21 cellular contexts compared by ENCODE assay signal in genomic region chr11:24773326-24773725, GRCh38.
DNase-seq lines count a peak whose midpoint lies in the region; ATAC-seq, FAIRE-seq and TF ChIP-seq lines count a peak whose summit lies in the region.
"Had no signal": no experiment of that assay in that cellular context is flagged by ENCODE, and none has a peak within 500 bp of the region (broad histone marks: within the 10 kb centered on the region; RNA-seq: fewer than 3 reads in every experiment).

No MANE protein-coding gene starts in this region.

- no peaks in the 10 kb centered on the region for H3K4me1 ChIP-seq in keratinocyte (ENCODE audit: control insufficient read depth, extremely low read depth, insufficient read depth, low read length)

- H3K36me3 ChIP-seq in keratinocyte (ENCODE audit: control insufficient read depth in 2 of 2, extremely low read depth in 1 of 2, insufficient read depth in 2 of 2, low read length in 2 of 2), result no peaks in the 10 kb centered on the region

- DNase-seq in EL, result peak; percentile 4
- DNase-seq in NCI-H226, result peak; percentile 14
- DNase-seq in epithelial cell of esophagus (ENCODE audit: low read depth), result peak; percentile 82
- DNase-seq in keratinocyte (ENCODE audit: low read depth, low spot score), result peak; percentile 46
- DNase-seq in AG08396 (ENCODE audit: low spot score), result no peak
- DNase-seq in glomerular visceral epithelial cell (ENCODE audit: extremely low spot score), result no peak
- DNase-seq: ACHN; AML-193; CD4-positive, alpha-beta T cell; DMS 273 treated with DMSO at 0.1 percent for 48 hours; DND-41; GM23248; HCEC 1CT; KBM-7 had no signal

- dilution Hi-C loops in keratinocyte (cut with MboI; ENCODE audit: extremely low pct_ligation_motif_present, low sequenced_read_pairs), result no loop called here

- ATAC-seq in HG02623 (IDR thresholded peaks at IDR 0.05; ENCODE audit: unreplicated experiment) (no peak), GM18519 (IDR thresholded peaks at IDR 0.05; ENCODE audit: low FRiP score, unreplicated experiment) (no peak)
- ATAC-seq: HepG2 had no signal

- no peaks in the 10 kb centered on the region for H3K9me3 ChIP-seq in keratinocyte (ENCODE audit: control insufficient read depth, low read depth, low read length)

- H4K20me1 ChIP-seq in keratinocyte (ENCODE audit: control insufficient read depth, extremely low read depth, insufficient read depth, low read length), result no peaks in the 10 kb centered on the region

- H3K9ac ChIP-seq in keratinocyte (ENCODE audit: control insufficient read depth, extremely low read depth, insufficient read depth, low read length), result no peak overlapping the region
- H3K9ac ChIP-seq: GM23248 had no signal

- H3K4me3 ChIP-seq in epithelial cell of esophagus (ENCODE audit: low read length), result no peak overlapping the region
- H3K4me3 ChIP-seq in keratinocyte (ENCODE audit: control insufficient read depth in 2 of 3, extremely low read depth in 1 of 3, insufficient read depth in 2 of 3, low read depth in 1 of 3, low read length in 3 of 3), result no peak overlapping the region
- H3K4me3 ChIP-seq: GM23248 had no signal

- no peak overlapping the region for H2AFZ ChIP-seq in keratinocyte (ENCODE audit: control insufficient read depth, low read length)
- H2AFZ ChIP-seq: GM23248 had no signal

- H3K27ac ChIP-seq in keratinocyte (ENCODE audit: control insufficient read depth, insufficient read depth, low read length), result no peak overlapping the region
- H3K27ac ChIP-seq: C4-2B, GM23248 had no signal

- no peaks in the 10 kb centered on the region for H3K9me1 ChIP-seq in keratinocyte (ENCODE audit: control insufficient read depth, extremely low read depth, insufficient read depth, low read length)

- TF ChIP-seq CTCF in epithelial cell of esophagus (IDR thresholded peaks at IDR 0.05; ENCODE audit: insufficient read depth, low read depth, low read length, missing control alignments) (no peak), keratinocyte (optimal IDR thresholded peaks at IDR 0.05 in 1 of 3, IDR thresholded peaks at IDR 0.05 in 1 of 3, conservative IDR thresholded peaks at IDR 0.05 in 1 of 3; ENCODE audit: extremely low read depth in 1 of 3, insufficient read depth in 2 of 3, low read length in 3 of 3) (no peak)

- no peaks in the 10 kb centered on the region for H3K27me3 ChIP-seq in keratinocyte (ENCODE audit: control insufficient read depth, extremely low read depth, insufficient read depth, low read length)

- no peaks in the 10 kb centered on the region for H3K79me2 ChIP-seq in keratinocyte (ENCODE audit: control insufficient read depth, insufficient read depth, low read length)

- FAIRE-seq in keratinocyte (lab: Jason Lieb, UNC), result no peak
- FAIRE-seq: A204.1, G401.6, GM12891, HepG2 had no signal

- no peak overlapping the region for H3K4me2 ChIP-seq in keratinocyte (ENCODE audit: control insufficient read depth, extremely low read depth, insufficient read depth, low read depth, low read length)

Comparison
In these comparisons a context has a peak if more than half of its experiments do, and no peak if none do; other contexts are left out.
1. DNase-seq: peak in EL (single experiment), NCI-H226 (single experiment), epithelial cell of esophagus (single experiment) and keratinocyte (single experiment); none in AG08396 (single experiment) and glomerular visceral epithelial cell (single experiment).